Comparison of ENCODE assay signal across 9 cellular contexts in the genomic region with DNA sequence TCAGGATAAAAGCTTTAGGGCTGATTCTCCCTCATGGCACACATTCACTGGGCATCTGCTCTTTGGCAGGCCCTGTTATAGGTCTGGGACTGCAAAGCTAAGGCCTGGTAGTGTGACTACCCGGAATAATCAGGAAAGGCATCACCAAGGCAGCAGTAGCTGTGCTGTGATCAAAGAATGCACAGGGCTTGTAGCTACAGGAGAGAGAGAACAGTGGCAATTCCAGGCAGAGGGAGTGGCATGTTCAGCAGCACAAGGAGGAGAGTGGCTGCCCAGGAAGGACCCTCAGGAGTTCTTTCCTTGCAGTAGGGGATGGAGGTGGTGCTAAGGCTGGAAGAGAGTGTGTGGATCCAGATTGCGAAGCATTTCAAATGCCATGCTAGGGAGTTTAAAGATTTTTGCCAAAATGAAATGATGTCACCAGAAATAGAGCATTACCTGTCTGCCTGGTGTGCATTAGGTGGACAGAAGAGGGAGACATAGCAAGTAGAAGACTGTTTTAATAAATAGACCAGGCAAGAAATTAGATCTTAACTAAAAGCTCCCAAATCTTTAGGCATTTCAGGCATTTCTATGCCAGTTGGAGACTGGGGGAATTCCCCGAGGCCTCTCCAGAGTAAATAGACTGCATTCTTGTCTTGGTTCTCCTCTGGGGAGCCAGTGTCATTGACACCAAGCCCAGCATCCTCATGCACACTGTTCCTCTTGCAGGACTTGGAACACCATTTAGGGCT.
DNase-seq lines count a peak whose midpoint lies in the region; ATAC-seq, FAIRE-seq and TF ChIP-seq lines count a peak whose summit lies in the region.
"Had no signal": no experiment of that assay in that cellular context is flagged by ENCODE, and none has a peak within 500 bp of the region (broad histone marks: within the 10 kb centered on the region; RNA-seq: fewer than 3 reads in every experiment).

No MANE protein-coding gene starts in this region.

- no peaks in the 10 kb centered on the region for H4K20me1 ChIP-seq in HepG2 (ENCODE audit: insufficient read depth, low read length)

- 80% methylated on average over 3 of the region's 3 CpGs for WGBS in HUES64
- WGBS in HepG2 (ENCODE audit: low lambda C conversion rate) = 82% methylated on average over 3 of the region's 3 CpGs

- peaks cover 18% of the 10 kb centered on the region for H3K36me3 ChIP-seq in BJ (ENCODE audit: control insufficient read depth, insufficient read depth, low read length)
- peaks cover 87% of the 10 kb centered on the region for H3K36me3 ChIP-seq in HUES64 (ENCODE audit: insufficient read depth, low read length)
- H3K36me3 ChIP-seq in breast epithelium = no peaks in the 10 kb centered on the region
- peaks cover 16 to 64% of the 10 kb centered on the region in 2 experiments for H3K36me3 ChIP-seq in HepG2 (replicated peaks in 1 of 2; ENCODE audit: control insufficient read depth in 1 of 2, insufficient read depth in 2 of 2, low read length in 2 of 2)

- H3K4me1 ChIP-seq in HUES64 (ENCODE audit: insufficient read depth, low read length) = peaks cover 13% of the 10 kb centered on the region
- no peaks in the 10 kb centered on the region for H3K4me1 ChIP-seq in breast epithelium
- peaks cover 24% of the 10 kb centered on the region for H3K4me1 ChIP-seq in HepG2 (ENCODE audit: insufficient read depth, low read length)

- TF ChIP-seq POLR2A in breast epithelium (IDR thresholded peaks at IDR 0.05) (no peak), HepG2 (IDR thresholded peaks at IDR 0.05; ENCODE audit: insufficient read depth in 1 of 2, low read depth in 2 of 2, low read length in 2 of 2) (no peak)

- FAIRE-seq in HepG2 (lab: Jason Lieb, UNC) = no peak

- no peaks in the 10 kb centered on the region for H3K79me2 ChIP-seq in HepG2 (ENCODE audit: insufficient read depth, low read length)

- no peak overlapping the region for H3K4me2 ChIP-seq in HepG2 (ENCODE audit: low read depth, low read length)

- in situ Hi-C loops in HepG2 (cut with HindIII; ENCODE audit: extremely low pct_ligation_motif_present, low pct_unique_long_range_greater_than_20kb) = no loop called here

- H3K4me3 ChIP-seq in BJ (ENCODE audit: low read depth, low read length) = no peak overlapping the region
- H3K4me3 ChIP-seq in HUES64 (ENCODE audit: low read length) = no peak overlapping the region
- H3K4me3 ChIP-seq in breast epithelium = no peak overlapping the region
- no peak overlapping the region for H3K4me3 ChIP-seq in HepG2 (replicated peaks in 1 of 3; ENCODE audit: insufficient read depth in 1 of 3, low read depth in 2 of 3, low read length in 3 of 3)

- no peak for DNase-seq in BJ (ENCODE audit: low read depth)
- no peak for DNase-seq in breast epithelium (ENCODE audit: low spot score in 2 of 2)
- no peak for DNase-seq in HepG2 (ENCODE audit: low spot score)
- DNase-seq in NCI-H82 treated with DMSO at 0.1 percent for 48 hours (lab: John Stamatoyannopoulos, UW; ENCODE audit: unreplicated experiment) = no peak
- no peak for DNase-seq in ecto neural progenitor cell (ENCODE audit: low spot score)
- DNase-seq in DMS153 (lab: John Stamatoyannopoulos, UW) = no peak
- DNase-seq: NCI-H2081 treated with DMSO at 0.1 percent for 48 hours had no signal

- H3K27me3 ChIP-seq in BJ (ENCODE audit: control insufficient read depth, insufficient read depth, low read length) (no peaks in the 10 kb centered on the region), HUES64 (ENCODE audit: insufficient read depth, low read length) (no peaks in the 10 kb centered on the region), breast epithelium (no peaks in the 10 kb centered on the region), HepG2 (ENCODE audit: control insufficient read depth in 1 of 2, insufficient read depth in 2 of 2, low read length in 2 of 2) (no peaks in the 10 kb centered on the region)

- no TSS peak for BruUV-seq in HepG2 (replicated peaks; lab: Mats Ljungman, UMichigan)

- intact Hi-C loops in breast epithelium (cut with DNase I; ENCODE audit: low total_unique reads) = no loop called here
- intact Hi-C loops in HepG2 (cut with micrococcal nuclease; ENCODE audit: unreplicated experiment) = loop anchor here (5.0 to 10.0 kb wide), 2 partner anchors 62 to 245 kb away; no protein-coding TSS in a partner anchor

- CTCF ChIA-PET in BJ (lab: Yijun Ruan, JAX) = interaction anchor here (1.0 to 4.9 kb wide), 10 partner anchors 11 to 251 kb away, joined by 3 to 32 read pairs (median 6); no protein-coding TSS in a partner anchor
- CTCF ChIA-PET in HepG2 (lab: Yijun Ruan, JAX; ENCODE audit: low intra/inter-chr PET ratio, low total read pairs) = interaction anchor here (0.8 kb wide), 1 partner anchor 247 kb away, joined by 4 read pairs; no protein-coding TSS in a partner anchor

- H3K9me3 ChIP-seq in HUES64 (ENCODE audit: insufficient read depth, low read depth, low read length) (no peaks in the 10 kb centered on the region), breast epithelium (no peaks in the 10 kb centered on the region), HepG2 (ENCODE audit: low read length) (no peaks in the 10 kb centered on the region)

- TF ChIP-seq EP300 in HepG2 (IDR thresholded peaks at IDR 0.05; ENCODE audit: low read depth in 2 of 2, low read length in 2 of 2) = no peak
- TF ChIP-seq EP300 in HepG2 (CRISPR knock-in tag; IDR thresholded peaks at IDR 0.05; ENCODE audit: borderline replicate concordance) = no peak

- peak overlapping the region; percentile 3; the same call in 1 of the 2 replicates for H3K27ac ChIP-seq in HUES64 (ENCODE audit: low read depth, low read length)
- peak overlapping the region; percentile 29 to 66 for H3K27ac ChIP-seq in breast epithelium
- H3K27ac ChIP-seq in HepG2 (ENCODE audit: extremely low read length, insufficient read depth, low read length) = no peak overlapping the region

- no peak for TF ChIP-seq RAD21 in HepG2 (CRISPR knock-in tag; IDR thresholded peaks at IDR 0.05)

- H3K9ac ChIP-seq in HUES64 (ENCODE audit: low read depth, low read length) (no peak overlapping the region), HepG2 (ENCODE audit: insufficient read depth, low read depth, low read length) (no peak overlapping the region)

- no peak overlapping the region for H2AFZ ChIP-seq in HepG2 (ENCODE audit: low read length)

- peak; percentile 30; the same call in 1 of the 3 replicates for ATAC-seq in HepG2
- no peak for ATAC-seq in GM19455 (IDR thresholded peaks at IDR 0.05; ENCODE audit: unreplicated experiment)

- POLR2A ChIA-PET in BJ (lab: Charles Lee) = no interaction called here
- POLR2A ChIA-PET in HepG2 (lab: Yijun Ruan, JAX) = interaction anchor here (1.2 kb wide), 1 partner anchor 16 kb away, joined by 3 read pairs; no protein-coding TSS in a partner anchor

- TF ChIP-seq CTCF in BJ (IDR thresholded peaks at IDR 0.05; ENCODE audit: insufficient read depth, low read depth, low read length) (peak; percentile 33; the same call in 1 of the 2 replicates), breast epithelium (IDR thresholded peaks at IDR 0.05) (peak in 1 of 3 donors; percentile 39), HepG2 (CRISPR knock-in tag; IDR thresholded peaks at IDR 0.05) (peak; percentile 37)

TF ChIP-seq in HepG2, 621 proteins besides CTCF, POLR2A, EP300 and RAD21:
- TF ChIP-seq SMC3 (IDR thresholded peaks at IDR 0.05; ENCODE audit: low read length) (0 out of 2 replicates have a peak, but pooled peaks have one; percentile 11), ATF7 (IDR thresholded peaks at IDR 0.05) (peak; percentile 43; the same call in 1 of the 2 replicates), ATF7 (CRISPR knock-in tag; IDR thresholded peaks at IDR 0.05) (no peak), ZFAT (CRISPR knock-in tag; conservative IDR thresholded peaks at IDR 0.05) (no peak), FOXO4 (CRISPR knock-in tag; conservative IDR thresholded peaks at IDR 0.05) (0 out of 2 replicates have a peak, but pooled peaks have one; percentile 61), ISX (CRISPR knock-in tag; conservative IDR thresholded peaks at IDR 0.05) (no peak), STAG1 (CRISPR knock-in tag; IDR thresholded peaks at IDR 0.05) (peak; percentile 27; the same call in 1 of the 2 replicates)
